Comparison of ENCODE assay signal across 12 cellular contexts in genomic region chr15:41957021-41957897, GRCh38. TPM values are rescaled to one million over a fixed set of nuclear protein-coding genes. Genes with fewer than 3 reads are reported as not detected.
DNase-seq lines count a peak whose midpoint lies in the region; ATAC-seq and TF ChIP-seq lines count a peak whose summit lies in the region.
"Had no signal": no experiment of that assay in that cellular context is flagged by ENCODE, and none has a peak within 500 bp of the region (broad histone marks: within the 10 kb centered on the region; RNA-seq: fewer than 3 reads in every experiment).

No MANE protein-coding gene starts in this region.

- no peaks in the 10 kb centered on the region for H3K79me1 ChIP-seq in neuronal stem cell (ENCODE audit: low read depth, low read length)

- H3K4me3 ChIP-seq in ascending aorta (no peak overlapping the region), smooth muscle cell (no peak overlapping the region), dorsolateral prefrontal cortex (no peak overlapping the region), neuronal stem cell (ENCODE audit: low read length in 2 of 2) (no peak overlapping the region)

- H3K4me1 ChIP-seq in ascending aorta (peaks cover 9 to 45% of the 10 kb centered on the region in 2 donors), smooth muscle cell (ENCODE audit: low read depth) (no peaks in the 10 kb centered on the region), neuronal stem cell (ENCODE audit: control insufficient read depth in 2 of 2, insufficient read depth in 1 of 2, low read depth in 1 of 2, low read length in 2 of 2) (peaks cover 0 to 7% of the 10 kb centered on the region in 2 donors)

- H3K4me2 ChIP-seq in smooth muscle cell, result peak overlapping the region; percentile 58
- no peak overlapping the region for H3K4me2 ChIP-seq in neuronal stem cell (ENCODE audit: insufficient read depth, low read length, poor library complexity, severe bottlenecking)

- peak overlapping the region; percentile 49 to 59 for H3K27ac ChIP-seq in ascending aorta
- no peak overlapping the region for H3K27ac ChIP-seq in smooth muscle cell (ENCODE audit: low read depth)
- H3K27ac ChIP-seq in dorsolateral prefrontal cortex, result no peak overlapping the region
- no peak overlapping the region for H3K27ac ChIP-seq in neuronal stem cell (replicated peaks; ENCODE audit: low read length)

- intact Hi-C loops in ascending aorta (cut with DNase I), result no loop called here
- intact Hi-C loops in dorsolateral prefrontal cortex (cut with DNase I), result no loop called here

- H3K9ac ChIP-seq in smooth muscle cell (ENCODE audit: low read depth) (no peak overlapping the region), neuronal stem cell (ENCODE audit: low read depth, low read length, poor library complexity) (no peak overlapping the region)

- no peak overlapping the region for H2BK120ac ChIP-seq in neuronal stem cell (ENCODE audit: low read depth, low read length)

- no peak overlapping the region for H2AK5ac ChIP-seq in neuronal stem cell (ENCODE audit: low read depth, low read length)

- H2AFZ ChIP-seq in smooth muscle cell (ENCODE audit: low read depth), result no peak overlapping the region
- no peak overlapping the region for H2AFZ ChIP-seq in neuronal stem cell (ENCODE audit: low read length)

- H2BK5ac ChIP-seq in neuronal stem cell (ENCODE audit: low read length), result no peak overlapping the region

- WGBS in smooth muscle cell (ENCODE audit: low lambda C conversion rate), result 65% methylated on average over 12 of the region's 12 CpGs
- no CpG with 5 or more reads among the region's 12 CpGs for WGBS in neuronal stem cell (ENCODE audit: extremely low coverage in 2 of 2, insufficient read length in 2 of 2, insufficient replicate concordance in 1 of 2), 2 donors

- DNase-seq in ascending aorta (ENCODE audit: low spot score in 2 of 2) (no peak), smooth muscle cell (lab: John Stamatoyannopoulos, UW; ENCODE audit: unreplicated experiment) (no peak), dorsolateral prefrontal cortex (no peak), AG08396 (ENCODE audit: low spot score) (no peak), neuronal stem cell (ENCODE audit: low spot score) (no peak)
- no peak for DNase-seq in activated effector memory CD4-positive, alpha-beta T cell treated with anti-CD3 and anti-CD28 coated beads, Interleukin-2, amount 50 U/mL, for 16 hours
- DNase-seq: activated CD4-positive, alpha-beta T cell treated with anti-CD3 and anti-CD28 coated beads, Interleukin-2, amount 50 U/mL, for 4 hours; effector memory CD4-positive, alpha-beta T cell; mammary epithelial cell; stimulated activated CD4-positive, alpha-beta T cell treated with anti-CD3 and anti-CD28 coated beads, Interleukin-4, amount 100 ng/mL, for 1 hour had no signal

- H3K36me3 ChIP-seq in ascending aorta, result peaks cover 9 to 14% of the 10 kb centered on the region in 2 donors
- H3K36me3 ChIP-seq in smooth muscle cell (ENCODE audit: low read depth), result peaks cover 6% of the 10 kb centered on the region
- H3K36me3 ChIP-seq in neuronal stem cell (replicated peaks in 1 of 2; ENCODE audit: control insufficient read depth in 2 of 2, insufficient read depth in 2 of 2, low read length in 2 of 2), result peaks cover 4 to 9% of the 10 kb centered on the region in 2 donors

- H4K20me1 ChIP-seq in smooth muscle cell (ENCODE audit: low read depth), result peaks cover 60% of the 10 kb centered on the region

- no peak overlapping the region for H3K23ac ChIP-seq in neuronal stem cell (ENCODE audit: low read depth, low read length, poor library complexity)

- no peak overlapping the region for H2BK15ac ChIP-seq in neuronal stem cell (ENCODE audit: low read length)

- no peak overlapping the region for H3K18ac ChIP-seq in neuronal stem cell (ENCODE audit: low read length)

- ATAC-seq in GM18870 (IDR thresholded peaks at IDR 0.05; ENCODE audit: unreplicated experiment) (peak; percentile 63), HG02642 (IDR thresholded peaks at IDR 0.05; ENCODE audit: poor library complexity, unreplicated experiment) (peak; percentile 83)

- no peaks in the 10 kb centered on the region for H3F3A ChIP-seq in smooth muscle cell (ENCODE audit: low read depth)

- no peak overlapping the region for H3K4ac ChIP-seq in neuronal stem cell (ENCODE audit: low read length)

- peaks cover 42% of the 10 kb centered on the region for H3K79me2 ChIP-seq in smooth muscle cell (ENCODE audit: low read depth)

- H3K14ac ChIP-seq in neuronal stem cell (ENCODE audit: low read length), result no peak overlapping the region

- no peak overlapping the region for H2BK12ac ChIP-seq in neuronal stem cell (ENCODE audit: low read length)

- TF ChIP-seq CTCF in ascending aorta (IDR thresholded peaks at IDR 0.05) (no peak), smooth muscle cell (IDR thresholded peaks at IDR 0.05; ENCODE audit: borderline replicate concordance, insufficient read depth, poor library complexity, severe bottlenecking) (no peak), dorsolateral prefrontal cortex (IDR thresholded peaks at IDR 0.05 in 54 of 56, conservative IDR thresholded peaks at IDR 0.05 in 2 of 56; ENCODE audit: low read depth in 1 of 56, partially characterized antibody in 56 of 56) (no peak)

- H4K91ac ChIP-seq in neuronal stem cell (ENCODE audit: low read depth, low read length, poor library complexity), result no peak overlapping the region

- no peak overlapping the region for H4K8ac ChIP-seq in neuronal stem cell (ENCODE audit: low read depth, low read length)

- H3K27me3 ChIP-seq in ascending aorta, result no peaks in the 10 kb centered on the region
- no peaks in the 10 kb centered on the region for H3K27me3 ChIP-seq in smooth muscle cell (ENCODE audit: low read depth)
- no peaks in the 10 kb centered on the region for H3K27me3 ChIP-seq in dorsolateral prefrontal cortex
- no peaks in the 10 kb centered on the region for H3K27me3 ChIP-seq in neuronal stem cell (ENCODE audit: control insufficient read depth in 3 of 3, insufficient read depth in 3 of 3, low read depth in 1 of 3, low read length in 3 of 3)

- no peaks in the 10 kb centered on the region for H3K9me3 ChIP-seq in ascending aorta
- H3K9me3 ChIP-seq in smooth muscle cell (replicated peaks; ENCODE audit: low read depth), result no peaks in the 10 kb centered on the region
- peaks cover 0 to 3% of the 10 kb centered on the region in 2 donors for H3K9me3 ChIP-seq in neuronal stem cell (replicated peaks in 1 of 2; ENCODE audit: control insufficient read depth in 2 of 2, insufficient read depth in 1 of 2, low read depth in 1 of 2, low read length in 2 of 2)

RNA-seq across cellular contexts. Expression of gene EHD4, which starts 15.1 kb away (rescaled TPM):
- total RNA-seq in ascending aorta (70.4 TPM), smooth muscle cell (11.5 TPM in 2 replicates), dorsolateral prefrontal cortex (10 to 100 TPM in 1 of 120 experiments, 1 to 10 TPM in 119; 3.6 to 11.6 (median 6.1) TPM)
- polyA plus RNA-seq in smooth muscle cell, result 15.8 and 19.2 TPM in 2 replicates
- 7.9 TPM for polyA plus RNA-seq in neuronal stem cell (2013, experiment 1 of 2)
- 8.1 TPM for polyA plus RNA-seq in neuronal stem cell (2013, experiment 2 of 2)

Comparison
In these comparisons a context has a peak if more than half of its experiments do, and no peak if none do; other contexts are left out.
1. H3K27ac ChIP-seq: peak in ascending aorta (2 of 2); none in smooth muscle cell (single experiment), dorsolateral prefrontal cortex (0 of 59) and neuronal stem cell (single experiment).